In genomic region chr12:124658302-124658701, GRCh38 we compare ENCODE assay signal across 1 cellular context.
TF ChIP-seq lines count a peak whose summit lies in the region.

No MANE protein-coding gene starts in this region.

TF ChIP-seq in K562, 482 proteins besides CTCF, POLR2A, EP300 and RAD21:
- TF ChIP-seq ZBTB2 (IDR thresholded peaks at IDR 0.05) = no peak
- peak; percentile 71 for TF ChIP-seq ZNF146 (CRISPR knock-in tag; IDR thresholded peaks at IDR 0.05; ENCODE audit: unreplicated experiment)
